In genomic region chr11:130133716-130134115, GRCh38 we compare ENCODE assay signal across 1 cellular context.
TF ChIP-seq lines count a peak whose summit lies in the region.

No MANE protein-coding gene starts in this region.

TF ChIP-seq in GM23338, 12 proteins besides CTCF, POLR2A, EP300 and RAD21 (continued from another document):
- TF ChIP-seq ZNF462 (CRISPR knock-in tag; IDR thresholded peaks at IDR 0.05), result no peak
